ENCODE assay signal across 8 cellular contexts in genomic region chr1:155745284-155746228, GRCh38. TPM values are rescaled to one million over a fixed set of nuclear protein-coding genes. Genes with fewer than 3 reads are reported as not detected.
DNase-seq lines count a peak whose midpoint lies in the region; ATAC-seq and TF ChIP-seq lines count a peak whose summit lies in the region.
"Not testable (repeated sequence)": the region's sequence is repeated elsewhere in the genome, so short reads cannot be mapped to it uniquely, and the experiment has no call there.

No MANE protein-coding gene starts in this region.

- peak overlapping the region; percentile 93 for H3K4me3 Mint-ChIP-seq in chondrocyte (ENCODE audit: unreplicated experiment)

- not testable (repeated sequence) for H3K9me3 Mint-ChIP-seq in chondrocyte (ENCODE audit: low read depth)

- TF ChIP-seq POLR2A in GM19193 (IDR thresholded peaks at IDR 0.05; ENCODE audit: extremely low read depth, insufficient read depth, insufficient read length): peak; percentile 84

- H3K27ac Mint-ChIP-seq in chondrocyte (ENCODE audit: unreplicated experiment): peak overlapping the region; percentile 94

- peaks cover 11% of the 10 kb centered on the region for H3K36me3 Mint-ChIP-seq in chondrocyte (ENCODE audit: low read depth)

- DNase-seq in Ammon's horn (ENCODE audit: low spot score) (peak; percentile 98), NCI-H460 (ENCODE audit: extremely low read depth, low read depth) (peak; percentile 98), chondrocyte (ENCODE audit: low spot score) (peak; percentile 99), kidney glomerular epithelial cell (lab: John Stamatoyannopoulos, UW) (peak; percentile 91)
- DNase-seq in activated CD4-positive, alpha-beta T cell treated with anti-CD3 and anti-CD28 coated beads for 1 hour: peak; percentile 87
- peak; percentile 99 for DNase-seq in stimulated activated CD4-positive, alpha-beta T cell treated with anti-CD3 and anti-CD28 coated beads, Interleukin-15, amount 100 ng/mL, for 48 hours (ENCODE audit: low read depth in 2 of 2)

- H3K4me1 Mint-ChIP-seq in chondrocyte (ENCODE audit: low read depth): not testable (repeated sequence)

- H3K27me3 Mint-ChIP-seq in chondrocyte (ENCODE audit: low read depth): not testable (repeated sequence)

- TF ChIP-seq CTCF in chondrocyte (IDR thresholded peaks at IDR 0.05): not testable (repeated sequence)

- peak; percentile 94 for ATAC-seq in HG03432 (IDR thresholded peaks at IDR 0.05; ENCODE audit: unreplicated experiment)

RNA-seq across cellular contexts. Expression of gene DAP3, which starts 56.7 kb away (rescaled TPM):
- total RNA-seq in NCI-H460 (2014; rRNA removed; shearing (Covaris generic)): 171 and 188 TPM in 2 replicates
- 321 and 481 TPM in 2 replicates for polyA plus RNA-seq in NCI-H460 (2014; cell fraction: nucleus; rRNA removed)
- 64.8 to 70.6 TPM (median 65.4 TPM) in 3 replicates for total RNA-seq in chondrocyte

RNA-seq across cellular contexts. Expression of gene YY1AP1, which starts 57.0 kb away (rescaled TPM):
- 48.4 and 55.1 TPM in 2 replicates for total RNA-seq in NCI-H460 (2014; rRNA removed; shearing (Covaris generic))
- polyA plus RNA-seq in NCI-H460 (2014; cell fraction: nucleus; rRNA removed): 31.5 and 43.8 TPM in 2 replicates
- 40.8 to 45.0 TPM (median 41.9 TPM) in 3 replicates for total RNA-seq in chondrocyte

Comparison
In these comparisons a context has a peak if more than half of its experiments do, and no peak if none do; other contexts are left out.
1. Peak in every context shown above with its lines: DNase-seq and ATAC-seq.